18 cellular contexts compared by ENCODE assay signal in genomic region chr6:130377371-130377770, GRCh38.
"Had no signal": no experiment of that assay in that cellular context is flagged by ENCODE, and none has a peak within 500 bp of the region (broad histone marks: within the 10 kb centered on the region; RNA-seq: fewer than 3 reads in every experiment).

No MANE protein-coding gene starts in this region.

- H3K4me3 ChIP-seq: gastroesophageal sphincter, left lung, skin epidermis, thoracic aorta, vagina had no signal

- H3K4me1 Mint-ChIP-seq: brain had no signal

- H3K27me3 ChIP-seq: gastroesophageal sphincter, left lung, vagina had no signal

- H3K4me1 ChIP-seq: gastroesophageal sphincter, left lung, vagina had no signal

- H3K27ac Mint-ChIP-seq: activated CD4-positive, alpha-beta T cell treated with anti-CD3 and anti-CD28 coated beads, Interleukin-2, amount 10 ng/mL, durations not matched to agents 7 days and 5 days; activated naive CD8-positive, alpha-beta T cell; natural killer cell; stimulated activated naive CD8-positive, alpha-beta T cell treated with anti-CD3 and anti-CD28 coated beads, Interleukin-15, Interleukin-2, amounts not matched to agents 100 ng/mL and 50 ng/mL, for 24 hours; T-helper 2 cell treated with Interferon-gamma antibody and Interleukin-4, amounts not matched to agents 5 μg/mL and 100 μg/mL, for 36 hours had no signal

- H3K36me3 ChIP-seq: gastroesophageal sphincter, left lung, thoracic aorta, vagina had no signal

- H3K9me3 ChIP-seq: gastroesophageal sphincter, left lung, thoracic aorta, vagina had no signal

- H3K27me3 Mint-ChIP-seq: brain; central memory CD8-positive, alpha-beta T cell; stimulated activated naive CD8-positive, alpha-beta T cell treated with anti-CD3 and anti-CD28 coated beads, Interleukin-15, Interleukin-2, amounts not matched to agents 100 ng/mL and 50 ng/mL, for 24 hours had no signal

- ATAC-seq: gastroesophageal sphincter, natural killer cell had no signal

- H3K4me3 Mint-ChIP-seq: activated CD4-positive, alpha-beta T cell treated with anti-CD3 and anti-CD28 coated beads, Interleukin-2, amount 10 ng/mL, durations not matched to agents 7 days and 5 days; activated naive CD8-positive, alpha-beta T cell; brain; central memory CD8-positive, alpha-beta T cell; natural killer cell; stimulated activated naive CD8-positive, alpha-beta T cell treated with anti-CD3 and anti-CD28 coated beads, Interleukin-15, Interleukin-2, amounts not matched to agents 100 ng/mL and 50 ng/mL, for 24 hours; T-helper 2 cell treated with Interferon-gamma antibody and Interleukin-4, amounts not matched to agents 5 μg/mL and 100 μg/mL, for 36 hours had no signal

- DNase-seq: activated CD4-positive, alpha-beta T cell treated with anti-CD3 and anti-CD28 coated beads, Interleukin-2, amount 10 ng/mL, durations not matched to agents 7 days and 5 days; activated CD8-positive, alpha-beta memory T cell treated with anti-CD3 and anti-CD28 coated beads, Interleukin-2, amount 50 U/mL, for 48 hours; activated gamma-delta T cell treated with Interleukin-2 at 50 U/mL for 16 hours; effector memory CD4-positive, alpha-beta T cell; left lung; mammary epithelial cell; natural killer cell; posterior cingulate gyrus; SW 1271 had no signal

- H3K9me3 Mint-ChIP-seq: activated CD4-positive, alpha-beta T cell treated with anti-CD3 and anti-CD28 coated beads, Interleukin-2, amount 10 ng/mL, durations not matched to agents 7 days and 5 days; central memory CD8-positive, alpha-beta T cell; natural killer cell; stimulated activated naive CD8-positive, alpha-beta T cell treated with anti-CD3 and anti-CD28 coated beads, Interleukin-15, Interleukin-2, amounts not matched to agents 100 ng/mL and 50 ng/mL, for 24 hours had no signal

- H3K27ac ChIP-seq: gastroesophageal sphincter, left lung, skin epidermis, thoracic aorta, vagina had no signal

- H3K36me3 Mint-ChIP-seq: activated naive CD8-positive, alpha-beta T cell; natural killer cell had no signal
